Comparison of ENCODE assay signal across 26 cellular contexts in genomic region chr7:105538349-105538748, GRCh38. TPM values are rescaled to one million over a fixed set of nuclear protein-coding genes. Genes with fewer than 3 reads are reported as not detected.
"Had no signal": no experiment of that assay in that cellular context is flagged by ENCODE, and none has a peak within 500 bp of the region (broad histone marks: within the 10 kb centered on the region; RNA-seq: fewer than 3 reads in every experiment).

No MANE protein-coding gene starts in this region.

- H3K27me3 ChIP-seq: heart left ventricle, neural progenitor cell, pancreas, suprapubic skin, thyroid gland, vagina had no signal

- H3K27ac Mint-ChIP-seq: neural progenitor cell, progenitor cell of endocrine pancreas, type B pancreatic cell had no signal

- H2AFZ ChIP-seq: neural progenitor cell had no signal

- H3K9ac ChIP-seq: neural progenitor cell had no signal

- H3K27ac ChIP-seq: heart left ventricle, neural progenitor cell, pancreas, suprapubic skin, thyroid gland, vagina had no signal

- H3K27me3 Mint-ChIP-seq: natural killer cell treated with Interleukin-12 subunit alpha and Interleukin-12 subunit beta and Interleukin-15 and Interleukin-18, amount 100 ng/mL, for 72 hours; progenitor cell of endocrine pancreas; type B pancreatic cell had no signal

- ATAC-seq: esophagus mucosa; heart left ventricle; natural killer cell treated with Interleukin-12 subunit alpha and Interleukin-12 subunit beta and Interleukin-15 and Interleukin-18, amount 100 ng/mL, for 72 hours; pancreas; right cardiac atrium; stimulated activated naive CD8-positive, alpha-beta T cell treated with anti-CD3 and anti-CD28 coated beads, Interleukin-15, Interleukin-2, amounts not matched to agents 100 U/mL and 50 U/mL, for 24 hours had no signal

- DNase-seq: effector memory CD4-positive, alpha-beta T cell; heart left ventricle; hypothalamus; kidney glomerular epithelial cell; mammary epithelial cell; occipital lobe; pancreas; right cardiac atrium; small intestine; stimulated activated CD4-positive, alpha-beta T cell treated with anti-CD3 and anti-CD28 coated beads, Interleukin-12 subunit alpha, Interleukin-12 subunit beta, amount 100 ng/mL, for 4 hours; stimulated activated CD4-positive, alpha-beta T cell treated with anti-CD3 and anti-CD28 coated beads, Interleukin-2, amount 100 ng/mL, for 48 hours; stimulated activated naive CD8-positive, alpha-beta T cell treated with anti-CD3 and anti-CD28 coated beads, Interleukin-15, Interleukin-2, amounts not matched to agents 100 U/mL and 50 U/mL, for 24 hours; thyroid gland had no signal

- H3K4me2 ChIP-seq: neural progenitor cell had no signal

- H3K9me3 Mint-ChIP-seq: natural killer cell treated with Interleukin-12 subunit alpha and Interleukin-12 subunit beta and Interleukin-15 and Interleukin-18, amount 100 ng/mL, for 72 hours; neural progenitor cell; type B pancreatic cell had no signal

- H3K9me3 ChIP-seq: heart left ventricle, pancreas, suprapubic skin, thyroid gland, vagina had no signal

- H3K4me3 ChIP-seq: heart left ventricle, neural progenitor cell, pancreas, suprapubic skin, thyroid gland, vagina had no signal

- H3K4me3 Mint-ChIP-seq: natural killer cell treated with Interleukin-12 subunit alpha and Interleukin-12 subunit beta and Interleukin-15 and Interleukin-18, amount 100 ng/mL, for 72 hours; neural progenitor cell; type B pancreatic cell had no signal

- H3K4me1 ChIP-seq: neural progenitor cell had no signal

RNA-seq across cellular contexts. Expression of gene EFCAB10, which starts 42.9 kb away (rescaled TPM):
- total RNA-seq: fibroblast of lung; glomerular endothelial cell; heart left ventricle; lower leg skin; mesenteric fat pad; mucosa of gallbladder; myocyte; natural killer cell treated with Interleukin-12 subunit alpha and Interleukin-12 subunit beta and Interleukin-15 and Interleukin-18, amount 100 ng/mL, for 72 hours; pancreas; right cardiac atrium; suprapubic skin; thyroid gland; vagina had no signal
- polyA plus RNA-seq: fibroblast of lung, heart left ventricle, mammary epithelial cell, right cardiac atrium, small intestine had no signal
